Comparison of ENCODE assay signal across 24 cellular contexts in the genomic region with DNA sequence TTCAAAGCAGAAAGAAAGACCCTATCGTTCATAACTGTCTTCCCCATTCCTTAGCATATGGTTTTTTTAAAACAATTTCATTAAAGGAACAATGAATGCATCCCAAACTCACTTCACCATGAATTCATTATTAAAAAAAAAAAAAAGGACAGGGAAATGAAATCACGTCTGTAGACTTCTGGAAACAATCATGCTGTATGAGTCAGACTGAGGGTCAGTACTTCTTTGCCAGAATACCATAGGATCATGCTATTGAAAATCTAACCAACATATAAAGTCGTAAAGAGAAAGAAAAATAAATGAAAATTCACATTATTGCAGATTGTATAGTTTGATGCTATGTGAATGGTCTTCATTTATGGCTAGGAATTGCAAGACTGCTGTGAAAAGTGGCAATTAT.
DNase-seq lines count a peak whose midpoint lies in the region; ATAC-seq and TF ChIP-seq lines count a peak whose summit lies in the region.
"Had no signal": no experiment of that assay in that cellular context is flagged by ENCODE, and none has a peak within 500 bp of the region (broad histone marks: within the 10 kb centered on the region; RNA-seq: fewer than 3 reads in every experiment).

No MANE protein-coding gene starts in this region.

- POLR2A ChIA-PET in A673 (lab: Charles Lee; ENCODE audit: low non-redundant PET): no interaction called here

- H3K36me3 Mint-ChIP-seq in HFFc6 (ENCODE audit: low read depth) (no peaks in the 10 kb centered on the region), chondrocyte (ENCODE audit: low read depth) (no peaks in the 10 kb centered on the region), T-helper 17 cell (ENCODE audit: low read depth) (no peaks in the 10 kb centered on the region)
- H3K36me3 Mint-ChIP-seq: brain, neural progenitor cell had no signal

- no peaks in the 10 kb centered on the region for H3K27me3 ChIP-seq in A673 (replicated peaks; ENCODE audit: insufficient read depth, low read depth, low read length, poor library complexity)
- H3K27me3 ChIP-seq: neural progenitor cell, testis had no signal

- H3K27me3 Mint-ChIP-seq in HFFc6 (ENCODE audit: insufficient read depth) (no peaks in the 10 kb centered on the region), chondrocyte (ENCODE audit: low read depth) (no peaks in the 10 kb centered on the region), T-helper 17 cell (no peaks in the 10 kb centered on the region)
- H3K27me3 Mint-ChIP-seq: activated CD4-positive, alpha-beta memory T cell treated with anti-CD3 and anti-CD28 coated beads, Interleukin-2, amount 10 ng/mL, durations not matched to agents 7 days and 5 days; activated T-cell treated with anti-CD3 and anti-CD28 coated beads, Interleukin-2, amount 50 U/mL, for 24 hours; brain; CD4-positive, alpha-beta T cell had no signal

- no peak overlapping the region for H3K4me3 ChIP-seq in A673 (ENCODE audit: low read depth, low read length, poor library complexity, severe bottlenecking)
- H3K4me3 ChIP-seq: K562, neural progenitor cell, testis had no signal

- H3K4me1 Mint-ChIP-seq in HFFc6 (ENCODE audit: low read depth) (peaks cover 26% of the 10 kb centered on the region), chondrocyte (ENCODE audit: low read depth) (peaks cover 37% of the 10 kb centered on the region), T-helper 17 cell (no peaks in the 10 kb centered on the region)
- H3K4me1 Mint-ChIP-seq: activated CD4-positive, alpha-beta memory T cell treated with anti-CD3 and anti-CD28 coated beads, Interleukin-2, amount 10 ng/mL, durations not matched to agents 7 days and 5 days; H9 had no signal

- intact Hi-C loops in A673 (cut with micrococcal nuclease; ENCODE audit: unreplicated experiment): no loop called here

- peaks cover 23% of the 10 kb centered on the region for H3K4me1 ChIP-seq in A673 (ENCODE audit: insufficient read depth, low read length, poor library complexity, severe bottlenecking)
- H3K4me1 ChIP-seq: neural progenitor cell, testis had no signal

- no peak overlapping the region for H3K27ac ChIP-seq in A673 (ENCODE audit: low read depth, low read length, poor library complexity, severe bottlenecking)
- H3K27ac ChIP-seq: neural progenitor cell, testis, WERI-Rb-1 had no signal

- ATAC-seq in T-helper 17 cell: no peak
- no peak for ATAC-seq in GM19035 (IDR thresholded peaks at IDR 0.05; ENCODE audit: unreplicated experiment)
- ATAC-seq: K562 had no signal

- TF ChIP-seq CTCF in A673 (conservative IDR thresholded peaks at IDR 0.05; ENCODE audit: low read depth, low read length): no peak
- TF ChIP-seq CTCF in HFFc6 (IDR thresholded peaks at IDR 0.05): no peak
- no peak for TF ChIP-seq CTCF in chondrocyte (IDR thresholded peaks at IDR 0.05)

- no TSS peak for BruUV-seq in A673 (replicated peaks; lab: Mats Ljungman, UMichigan)

- H3K9me3 Mint-ChIP-seq in HFFc6: no peaks in the 10 kb centered on the region
- H3K9me3 Mint-ChIP-seq in chondrocyte (ENCODE audit: low read depth): no peaks in the 10 kb centered on the region
- H3K9me3 Mint-ChIP-seq: H9, neural progenitor cell had no signal

- CTCF ChIA-PET in A673 (lab: Charles Lee): no interaction called here

- no peak overlapping the region; the same call in 1 of the 2 replicates for H3K27ac Mint-ChIP-seq in HFFc6
- H3K27ac Mint-ChIP-seq in chondrocyte (ENCODE audit: unreplicated experiment): peak overlapping the region; percentile 55
- no peak overlapping the region for H3K27ac Mint-ChIP-seq in T-helper 17 cell
- H3K27ac Mint-ChIP-seq: activated CD4-positive, alpha-beta memory T cell treated with anti-CD3 and anti-CD28 coated beads, Interleukin-2, amount 10 ng/mL, durations not matched to agents 7 days and 5 days; activated naive CD4-positive, alpha-beta T cell treated with anti-CD3 and anti-CD28 coated beads for 36 hours; activated T-cell treated with anti-CD3 and anti-CD28 coated beads, Interleukin-2, amount 50 U/mL, for 24 hours; CD4-positive, alpha-beta T cell; neural progenitor cell had no signal

- H3K4me3 Mint-ChIP-seq in HFFc6: no peak overlapping the region
- no peak overlapping the region for H3K4me3 Mint-ChIP-seq in chondrocyte (ENCODE audit: unreplicated experiment)
- no peak overlapping the region for H3K4me3 Mint-ChIP-seq in T-helper 17 cell
- H3K4me3 Mint-ChIP-seq: activated CD4-positive, alpha-beta memory T cell treated with anti-CD3 and anti-CD28 coated beads, Interleukin-2, amount 10 ng/mL, durations not matched to agents 7 days and 5 days; activated naive CD4-positive, alpha-beta T cell treated with anti-CD3 and anti-CD28 coated beads for 36 hours; activated T-cell treated with anti-CD3 and anti-CD28 coated beads, Interleukin-2, amount 50 U/mL, for 24 hours; brain; CD4-positive, alpha-beta T cell; H9; neural progenitor cell had no signal

- no peaks in the 10 kb centered on the region for H3K36me3 ChIP-seq in A673 (ENCODE audit: insufficient read depth, low read length, poor library complexity, severe bottlenecking)
- H3K36me3 ChIP-seq: neural progenitor cell, WERI-Rb-1 had no signal

- DNase-seq in A673 (ENCODE audit: low spot score) (peak; percentile 8), HFFc6 (peak; percentile 64), chondrocyte (ENCODE audit: low spot score) (no peak), hepatic stellate cell (ENCODE audit: low spot score) (peak; percentile 21), NCI-H524 treated with DMSO at 0.1 percent for 48 hours (lab: John Stamatoyannopoulos, UW) (no peak), T-helper 17 cell (no peak), NCI-H226 (no peak)
- DNase-seq: activated CD4-positive, alpha-beta memory T cell treated with anti-CD3 and anti-CD28 coated beads, Interleukin-2, amount 10 ng/mL, durations not matched to agents 7 days and 5 days; activated naive CD4-positive, alpha-beta T cell treated with anti-CD3 and anti-CD28 coated beads for 36 hours; activated T-cell treated with anti-CD3 and anti-CD28 coated beads, Interleukin-2, amount 50 U/mL, for 24 hours; CD4-positive, alpha-beta T cell; DMS79; foreskin melanocyte; H9; NCI-H2081 treated with DMSO at 0.1 percent for 48 hours; NCI-H510A treated with DMSO at 0.1 percent for 48 hours; SHP77; T-helper 2 cell; testis; WERI-Rb-1 had no signal

- H3K9me3 ChIP-seq in A673 (ENCODE audit: low read depth, low read length, poor library complexity, severe bottlenecking) (no peaks in the 10 kb centered on the region), T-helper 17 cell (ENCODE audit: control insufficient read depth, low read length, poor library complexity, severe bottlenecking) (peaks cover 5% of the 10 kb centered on the region)
- H3K9me3 ChIP-seq: testis had no signal

Comparison
In these comparisons a context has a peak if more than half of its experiments do, and no peak if none do; other contexts are left out.
1. DNase-seq: peak in A673 (single experiment), HFFc6 (single experiment) and hepatic stellate cell (single experiment); none in chondrocyte (single experiment), NCI-H524 treated with DMSO at 0.1 percent for 48 hours (single experiment), T-helper 17 cell (0 of 3) and NCI-H226 (single experiment).